Comparison of ENCODE assay signal across 26 cellular contexts in genomic region chr1:88068407-88068806, GRCh38.
"Had no signal": no experiment of that assay in that cellular context is flagged by ENCODE, and none has a peak within 500 bp of the region (broad histone marks: within the 10 kb centered on the region; RNA-seq: fewer than 3 reads in every experiment).

No MANE protein-coding gene starts in this region.

- H3K27ac ChIP-seq: stomach, suprapubic skin, testis, thoracic aorta, thyroid gland, tibial artery, tibial nerve, transverse colon, upper lobe of left lung, upper lobe of right lung, uterus, vagina had no signal

- H3K27me3 ChIP-seq: stomach, suprapubic skin, testis, thyroid gland, tibial artery, tibial nerve, transverse colon, upper lobe of left lung, upper lobe of right lung, uterus, vagina had no signal

- H3K4me1 ChIP-seq: stomach, testis, thyroid gland, tibial artery, tibial nerve, transverse colon, upper lobe of left lung, upper lobe of right lung, uterus, vagina had no signal

- H3K36me3 ChIP-seq: stomach, suprapubic skin, thoracic aorta, thyroid gland, tibial artery, tibial nerve, transverse colon, upper lobe of left lung, upper lobe of right lung, uterus, vagina had no signal

- DNase-seq: stimulated activated CD4-positive, alpha-beta T cell treated with anti-CD3 and anti-CD28 coated beads, Interleukin-2, amount 100 ng/mL, for 48 hours; stimulated activated CD4-positive, alpha-beta T cell treated with anti-CD3 and anti-CD28 coated beads, Interleukin-4, amount 100 ng/mL, for 1 hour; stimulated activated CD4-positive, alpha-beta T cell treated with anti-CD3 and anti-CD28 coated beads, Interleukin-4, amount 100 ng/mL, for 24 hours; stimulated activated CD4-positive, alpha-beta T cell treated with anti-CD3 and anti-CD28 coated beads, Interleukin-4, amount 100 ng/mL, for 4 hours; stimulated activated CD8-positive, alpha-beta memory T cell treated with anti-CD3 and anti-CD28 coated beads, Interleukin-4, amount 100 ng/mL, for 48 hours; stimulated activated naive B cell treated with anti-CD40 and anti-IgM and Interleukin-4, amounts not matched to agents 10 μg/mL and 1 μg/mL and 100 μg/mL, for 72 hours; stimulated activated naive CD4-positive, alpha-beta T cell; stimulated activated naive CD4-positive, alpha-beta T cell treated with Interleukin-2 at 50 U/mL for 16 hours; stimulated activated naive CD8-positive, alpha-beta T cell treated with anti-CD3 and anti-CD28 coated beads, Interleukin-15, amount 100 ng/mL, for 72 hours; stimulated activated naive CD8-positive, alpha-beta T cell treated with anti-CD3 and anti-CD28 coated beads, Interleukin-15, Interleukin-2, amounts not matched to agents 100 U/mL and 50 U/mL, for 24 hours; stomach; substantia nigra; testis; thyroid gland; tibial artery; transverse colon; trophoblast cell; upper lobe of left lung; upper lobe of right lung; uterus had no signal

- ATAC-seq: stimulated activated effector memory CD8-positive, alpha-beta T cell treated with anti-CD3 and anti-CD28 coated beads, Interleukin-12 subunit alpha, Interleukin-12 subunit beta, amount 100 ng/mL, for 72 hours; stimulated activated memory B cell treated with anti-CD40 and anti-IgM and Interleukin-4, amounts not matched to agents 10 μg/mL and 1 μg/mL and 100 μg/mL, for 72 hours; stimulated activated naive B cell treated with anti-CD40 and anti-IgM and Interleukin-4, amounts not matched to agents 10 μg/mL and 1 μg/mL and 100 μg/mL, for 72 hours; stimulated activated naive CD8-positive, alpha-beta T cell treated with anti-CD3 and anti-CD28 coated beads, Interleukin-15, amount 100 ng/mL, for 72 hours; stimulated activated naive CD8-positive, alpha-beta T cell treated with anti-CD3 and anti-CD28 coated beads, Interleukin-15, Interleukin-2, amounts not matched to agents 100 U/mL and 50 U/mL, for 24 hours; upper lobe of right lung had no signal

- H3K9me3 ChIP-seq: stomach, suprapubic skin, testis, thoracic aorta, thyroid gland, tibial artery, tibial nerve, transverse colon, upper lobe of left lung, upper lobe of right lung, uterus, vagina had no signal

- H3K4me3 ChIP-seq: stomach, suprapubic skin, testis, thoracic aorta, thyroid gland, tibial artery, tibial nerve, transverse colon, upper lobe of left lung, upper lobe of right lung, uterus, vagina had no signal
